Comparison of ENCODE assay signal across 9 cellular contexts in the genomic region with DNA sequence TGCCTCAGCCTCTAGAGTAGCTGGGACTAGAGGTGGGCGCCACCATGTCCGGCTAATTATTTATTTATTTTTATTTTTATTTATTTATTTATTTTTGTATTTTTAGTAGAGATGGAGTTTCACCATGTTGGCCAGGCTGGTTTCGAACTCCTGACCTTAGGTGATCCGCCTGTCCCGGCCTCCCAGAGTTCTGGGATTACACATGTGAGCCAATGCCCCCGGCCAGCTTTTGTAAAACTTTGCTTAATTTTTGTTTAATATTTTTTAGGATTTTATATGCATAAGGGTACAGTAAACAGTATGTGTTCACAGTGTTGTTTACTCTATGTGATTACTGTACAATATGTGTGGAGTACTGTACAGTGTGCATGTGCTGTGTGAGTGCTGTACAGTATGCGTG.
"Had no signal": no experiment of that assay in that cellular context is flagged by ENCODE, and none has a peak within 500 bp of the region (broad histone marks: within the 10 kb centered on the region; RNA-seq: fewer than 3 reads in every experiment).

No MANE protein-coding gene starts in this region.

- ATAC-seq: HepG2, K562 had no signal

- DNase-seq: IMR-90, KBM-7, KG1 had no signal

- H3K27ac Mint-ChIP-seq: IgD-negative memory B cell had no signal

- H3K27me3 Mint-ChIP-seq: IgD-negative memory B cell had no signal

- H3K4me3 ChIP-seq: K562 had no signal

- FAIRE-seq: HepG2, HTR-8/SVneo, K562 had no signal

- H3K4me1 Mint-ChIP-seq: IgD-negative memory B cell had no signal

- H3K4me3 Mint-ChIP-seq: IgD-negative memory B cell had no signal

- H3K9me3 Mint-ChIP-seq: IgD-negative memory B cell had no signal

- H3K27ac ChIP-seq: HL-60, KMS-11 had no signal

- H3K4me2 ChIP-seq: KMS-11 had no signal
